Comparison of ENCODE assay signal across 10 cellular contexts in genomic region chr12:12319501-12320322, GRCh38. TPM values are rescaled to one million over a fixed set of nuclear protein-coding genes. Genes with fewer than 3 reads are reported as not detected.
DNase-seq lines count a peak whose midpoint lies in the region; ATAC-seq and TF ChIP-seq lines count a peak whose summit lies in the region.
"Had no signal": no experiment of that assay in that cellular context is flagged by ENCODE, and none has a peak within 500 bp of the region (broad histone marks: within the 10 kb centered on the region; RNA-seq: fewer than 3 reads in every experiment).

No MANE protein-coding gene starts in this region.

- H2BK5ac ChIP-seq in mesendoderm (ENCODE audit: low read length), result no peak overlapping the region

- no peaks in the 10 kb centered on the region for H3K36me3 ChIP-seq in endodermal cell (ENCODE audit: control insufficient read depth, insufficient read depth, low read length)
- H3K36me3 ChIP-seq in mesendoderm (ENCODE audit: control insufficient read depth, insufficient read depth, low read length), result no peaks in the 10 kb centered on the region
- H3K36me3 ChIP-seq in thyroid gland, result no peaks in the 10 kb centered on the region

- CTCF ChIA-PET in activated CD8-positive, alpha-beta T cell treated with anti-CD3 and anti-CD28 coated beads for 36 hours (lab: Charles Lee), result interaction anchor here (1.5 to 2.5 kb wide), 3 partner anchors 8 to 30 kb away, joined by 3 to 12 read pairs (median 11); partner anchors contain the start of gene MANSC1

- no peak overlapping the region for H3K9ac ChIP-seq in endodermal cell (ENCODE audit: extremely low read depth, low read length, poor library complexity, severe bottlenecking)
- no peak overlapping the region for H3K9ac ChIP-seq in mesendoderm (ENCODE audit: low read length)

- peak; percentile 2 for DNase-seq in LHCN-M2 (ENCODE audit: low read depth)
- DNase-seq in endodermal cell, result no peak
- peak; percentile 32 for DNase-seq in mesendoderm
- no peak for DNase-seq in thyroid gland
- DNase-seq in activated CD4-positive, alpha-beta T cell treated with anti-CD3 and anti-CD28 coated beads, Interleukin-2, amount 10 ng/mL, durations not matched to agents 24 days and 14 days, result no peak
- no peak for DNase-seq in activated CD8-positive, alpha-beta T cell treated with anti-CD3 and anti-CD28 coated beads for 36 hours
- no peak for DNase-seq in activated naive CD8-positive, alpha-beta T cell treated with anti-CD3 and anti-CD28 coated beads for 36 hours
- DNase-seq: NCI-H524 treated with DMSO at 0.1 percent for 48 hours, T1000 had no signal

- H3K18ac ChIP-seq in mesendoderm (ENCODE audit: low read length), result no peak overlapping the region

- no peaks in the 10 kb centered on the region for H3K27me3 Mint-ChIP-seq in endodermal cell (ENCODE audit: insufficient read depth)
- H3K27me3 Mint-ChIP-seq in activated CD4-positive, alpha-beta T cell treated with anti-CD3 and anti-CD28 coated beads, Interleukin-2, amount 10 ng/mL, durations not matched to agents 24 days and 14 days, result peaks cover 7% of the 10 kb centered on the region
- H3K27me3 Mint-ChIP-seq in activated CD8-positive, alpha-beta T cell treated with anti-CD3 and anti-CD28 coated beads for 36 hours, result no peaks in the 10 kb centered on the region
- H3K27me3 Mint-ChIP-seq in activated naive CD8-positive, alpha-beta T cell treated with anti-CD3 and anti-CD28 coated beads for 36 hours, result no peaks in the 10 kb centered on the region
- peaks cover 17% of the 10 kb centered on the region for H3K27me3 Mint-ChIP-seq in stimulated activated memory B cell treated with anti-CD40 and anti-IgM and Interleukin-4, amounts not matched to agents 10 μg/mL and 1 μg/mL and 100 μg/mL, for 72 hours

- H3K79me1 ChIP-seq in mesendoderm (ENCODE audit: low read length), result no peaks in the 10 kb centered on the region

- H3K4me1 ChIP-seq in endodermal cell (ENCODE audit: control insufficient read depth, insufficient read depth, low read length) (no peaks in the 10 kb centered on the region), mesendoderm (ENCODE audit: control insufficient read depth, low read depth, low read length) (no peaks in the 10 kb centered on the region), thyroid gland (peaks cover 3 to 5% of the 10 kb centered on the region in 2 donors)

- intact Hi-C loops in thyroid gland (cut with DNase I), result no loop called here
- intact Hi-C loops in activated CD4-positive, alpha-beta T cell treated with anti-CD3 and anti-CD28 coated beads, Interleukin-2, amount 10 ng/mL, durations not matched to agents 24 days and 14 days (cut with micrococcal nuclease), result loop anchor here (10.0 kb wide), 1 partner anchor 145 kb away; no protein-coding TSS in a partner anchor
- intact Hi-C loops in activated CD8-positive, alpha-beta T cell treated with anti-CD3 and anti-CD28 coated beads for 36 hours (cut with micrococcal nuclease), result no loop called here

- TF ChIP-seq POLR2A in thyroid gland (IDR thresholded peaks at IDR 0.05), result no peak

- no peak overlapping the region for H3K56ac ChIP-seq in mesendoderm (ENCODE audit: low read length)

- no peaks in the 10 kb centered on the region for H3K9me3 ChIP-seq in endodermal cell (ENCODE audit: control insufficient read depth, low read length)
- no peaks in the 10 kb centered on the region for H3K9me3 ChIP-seq in thyroid gland

- no peak overlapping the region for H3K4me3 ChIP-seq in endodermal cell (ENCODE audit: low read length)
- no peak overlapping the region for H3K4me3 ChIP-seq in mesendoderm (ENCODE audit: low read length)
- H3K4me3 ChIP-seq in thyroid gland (replicated peaks in 1 of 3), result no peak overlapping the region

- no peaks in the 10 kb centered on the region for H3K27me3 ChIP-seq in endodermal cell (ENCODE audit: control insufficient read depth, insufficient read depth, low read length, poor library complexity, severe bottlenecking)
- no peaks in the 10 kb centered on the region for H3K27me3 ChIP-seq in mesendoderm (ENCODE audit: insufficient read depth, low read length, poor library complexity)
- no peaks in the 10 kb centered on the region for H3K27me3 ChIP-seq in thyroid gland

- H3K27ac ChIP-seq in endodermal cell (ENCODE audit: low read depth, low read length), result peak overlapping the region; percentile 72
- no peak overlapping the region for H3K27ac ChIP-seq in mesendoderm (ENCODE audit: low read depth, low read length)
- H3K27ac ChIP-seq in thyroid gland, result peak overlapping the region; percentile 8 to 61 (median 27)

- ATAC-seq in activated CD8-positive, alpha-beta T cell treated with anti-CD3 and anti-CD28 coated beads for 36 hours, result no peak
- no peak for ATAC-seq in stimulated activated memory B cell treated with anti-CD40 and anti-IgM and Interleukin-4, amounts not matched to agents 10 μg/mL and 1 μg/mL and 100 μg/mL, for 72 hours

- H4K5ac ChIP-seq in mesendoderm (ENCODE audit: low read length), result no peak overlapping the region

- no peak overlapping the region for H4K8ac ChIP-seq in mesendoderm (ENCODE audit: low read depth, low read length)

- H2AK5ac ChIP-seq in mesendoderm (ENCODE audit: low read length), result no peak overlapping the region

- no peak overlapping the region for H2BK15ac ChIP-seq in mesendoderm (replicated peaks; ENCODE audit: low read depth)

- peak overlapping the region; percentile 0 for H3K27ac Mint-ChIP-seq in endodermal cell
- H3K27ac Mint-ChIP-seq in activated CD4-positive, alpha-beta T cell treated with anti-CD3 and anti-CD28 coated beads, Interleukin-2, amount 10 ng/mL, durations not matched to agents 24 days and 14 days, result no peak overlapping the region
- H3K27ac Mint-ChIP-seq in activated CD8-positive, alpha-beta T cell treated with anti-CD3 and anti-CD28 coated beads for 36 hours, result no peak overlapping the region
- H3K27ac Mint-ChIP-seq in activated naive CD8-positive, alpha-beta T cell treated with anti-CD3 and anti-CD28 coated beads for 36 hours, result no peak overlapping the region
- no peak overlapping the region for H3K27ac Mint-ChIP-seq in stimulated activated memory B cell treated with anti-CD40 and anti-IgM and Interleukin-4, amounts not matched to agents 10 μg/mL and 1 μg/mL and 100 μg/mL, for 72 hours

- no peak overlapping the region for H3K23ac ChIP-seq in mesendoderm (ENCODE audit: low read length)

- 67 to 78% methylated on average over 5 to 10 of the region's 10 CpGs for WGBS in endodermal cell (ENCODE audit: insufficient coverage in 1 of 2, insufficient read length in 1 of 2), 2 experiments
- WGBS in mesendoderm (ENCODE audit: extremely low coverage, insufficient coverage, low lambda C conversion rate), result no CpG with 5 or more reads among the region's 10 CpGs
- whole genome bisulfite sequencing in thyroid gland, 2 donors, result 65 to 78% methylated on average over 10 of the region's 10 CpGs

- H3K4me3 Mint-ChIP-seq in endodermal cell, result no peak overlapping the region
- H3K4me3 Mint-ChIP-seq in activated CD4-positive, alpha-beta T cell treated with anti-CD3 and anti-CD28 coated beads, Interleukin-2, amount 10 ng/mL, durations not matched to agents 24 days and 14 days, result no peak overlapping the region
- H3K4me3 Mint-ChIP-seq in activated CD8-positive, alpha-beta T cell treated with anti-CD3 and anti-CD28 coated beads for 36 hours, result no peak overlapping the region
- H3K4me3 Mint-ChIP-seq in activated naive CD8-positive, alpha-beta T cell treated with anti-CD3 and anti-CD28 coated beads for 36 hours, result no peak overlapping the region
- no peak overlapping the region for H3K4me3 Mint-ChIP-seq in stimulated activated memory B cell treated with anti-CD40 and anti-IgM and Interleukin-4, amounts not matched to agents 10 μg/mL and 1 μg/mL and 100 μg/mL, for 72 hours

- POLR2A ChIA-PET in activated CD8-positive, alpha-beta T cell treated with anti-CD3 and anti-CD28 coated beads for 36 hours (lab: Charles Lee), result interaction anchor here (0.7 kb wide), 1 partner anchor 759 kb away, joined by 6 read pairs; no protein-coding TSS in a partner anchor

- no peaks in the 10 kb centered on the region for H3K79me2 ChIP-seq in mesendoderm (ENCODE audit: control insufficient read depth, insufficient read depth, low read length)

- H3K4me1 Mint-ChIP-seq in endodermal cell, result peaks cover 11% of the 10 kb centered on the region
- no peaks in the 10 kb centered on the region for H3K4me1 Mint-ChIP-seq in activated CD4-positive, alpha-beta T cell treated with anti-CD3 and anti-CD28 coated beads, Interleukin-2, amount 10 ng/mL, durations not matched to agents 24 days and 14 days
- no peaks in the 10 kb centered on the region for H3K4me1 Mint-ChIP-seq in activated CD8-positive, alpha-beta T cell treated with anti-CD3 and anti-CD28 coated beads for 36 hours (ENCODE audit: low read depth)
- H3K4me1 Mint-ChIP-seq in activated naive CD8-positive, alpha-beta T cell treated with anti-CD3 and anti-CD28 coated beads for 36 hours, result no peaks in the 10 kb centered on the region
- peaks cover 5% of the 10 kb centered on the region for H3K4me1 Mint-ChIP-seq in stimulated activated memory B cell treated with anti-CD40 and anti-IgM and Interleukin-4, amounts not matched to agents 10 μg/mL and 1 μg/mL and 100 μg/mL, for 72 hours

- no peak overlapping the region for H2BK120ac ChIP-seq in mesendoderm (ENCODE audit: low read depth, low read length)

- peaks cover 6% of the 10 kb centered on the region for H3K9me3 Mint-ChIP-seq in endodermal cell
- H3K9me3 Mint-ChIP-seq in activated CD4-positive, alpha-beta T cell treated with anti-CD3 and anti-CD28 coated beads, Interleukin-2, amount 10 ng/mL, durations not matched to agents 24 days and 14 days, result no peaks in the 10 kb centered on the region
- H3K9me3 Mint-ChIP-seq in activated CD8-positive, alpha-beta T cell treated with anti-CD3 and anti-CD28 coated beads for 36 hours, result no peaks in the 10 kb centered on the region
- H3K9me3 Mint-ChIP-seq in activated naive CD8-positive, alpha-beta T cell treated with anti-CD3 and anti-CD28 coated beads for 36 hours, result no peaks in the 10 kb centered on the region
- no peaks in the 10 kb centered on the region for H3K9me3 Mint-ChIP-seq in stimulated activated memory B cell treated with anti-CD40 and anti-IgM and Interleukin-4, amounts not matched to agents 10 μg/mL and 1 μg/mL and 100 μg/mL, for 72 hours

- no peaks in the 10 kb centered on the region for H3K36me3 Mint-ChIP-seq in endodermal cell (ENCODE audit: low read depth)
- no peaks in the 10 kb centered on the region for H3K36me3 Mint-ChIP-seq in activated CD4-positive, alpha-beta T cell treated with anti-CD3 and anti-CD28 coated beads, Interleukin-2, amount 10 ng/mL, durations not matched to agents 24 days and 14 days (ENCODE audit: low read depth)
- no peaks in the 10 kb centered on the region for H3K36me3 Mint-ChIP-seq in activated CD8-positive, alpha-beta T cell treated with anti-CD3 and anti-CD28 coated beads for 36 hours (ENCODE audit: low read depth)
- H3K36me3 Mint-ChIP-seq in activated naive CD8-positive, alpha-beta T cell treated with anti-CD3 and anti-CD28 coated beads for 36 hours, result no peaks in the 10 kb centered on the region
- H3K36me3 Mint-ChIP-seq in stimulated activated memory B cell treated with anti-CD40 and anti-IgM and Interleukin-4, amounts not matched to agents 10 μg/mL and 1 μg/mL and 100 μg/mL, for 72 hours, result no peaks in the 10 kb centered on the region

- no peak overlapping the region for H3K4me2 ChIP-seq in mesendoderm (ENCODE audit: low read length)

- no peak overlapping the region for H3K4ac ChIP-seq in mesendoderm (ENCODE audit: low read depth, low read length)

- TF ChIP-seq CTCF in endodermal cell (conservative IDR thresholded peaks at IDR 0.05), result no peak
- no peak for TF ChIP-seq CTCF in thyroid gland (IDR thresholded peaks at IDR 0.05)
- no peak for TF ChIP-seq CTCF in activated CD8-positive, alpha-beta T cell treated with anti-CD3 and anti-CD28 coated beads for 36 hours (IDR thresholded peaks at IDR 0.05)

RNA-seq across cellular contexts. Expression of gene MANSC1, which starts 30.3 kb away (rescaled TPM):
- 0.23 and 0.26 TPM in 2 replicates for total RNA-seq in LHCN-M2 (2014; rRNA removed)
- polyA plus RNA-seq in LHCN-M2 (2012), result 0.72 TPM
- total RNA-seq in endodermal cell, result 10 to 100 TPM in 1 of 2 donors, 1 to 10 TPM in 1; 6.6 to 12.1 TPM
- 6.7 TPM for polyA plus RNA-seq in endodermal cell (2013, experiment 1 of 2)
- polyA plus RNA-seq in endodermal cell (2013, experiment 2 of 2), result 4.9 TPM
- 3.1 TPM for polyA plus RNA-seq in mesendoderm (2013, experiment 1 of 2)
- polyA plus RNA-seq in mesendoderm (2013, experiment 2 of 2), result 3.5 TPM
- 10 to 100 TPM; 15.3 to 59.0 (median 37.5) TPM for total RNA-seq in thyroid gland
- total RNA-seq in activated CD4-positive, alpha-beta T cell treated with anti-CD3 and anti-CD28 coated beads, Interleukin-2, amount 10 ng/mL, durations not matched to agents 24 days and 14 days, result 0.88 and 1.1 TPM in 2 replicates
- total RNA-seq in activated CD8-positive, alpha-beta T cell treated with anti-CD3 and anti-CD28 coated beads for 36 hours, result under 1 TPM; 0.09 to 0.20 TPM
- under 1 TPM; 0.43 to 0.76 TPM for total RNA-seq in activated naive CD8-positive, alpha-beta T cell treated with anti-CD3 and anti-CD28 coated beads for 36 hours

RNA-seq across cellular contexts. Expression of gene BORCS5, which starts 37.2 kb away (rescaled TPM):
- total RNA-seq in LHCN-M2 (2014; rRNA removed) (3.3 and 6.5 TPM in 2 replicates), endodermal cell (10 to 100 TPM; 15.2 to 26.1 TPM), thyroid gland (10 to 100 TPM; 10.3 to 23.7 (median 19.6) TPM)
- polyA plus RNA-seq in LHCN-M2 (2012), result 6.6 TPM
- 14.4 TPM for polyA plus RNA-seq in endodermal cell (2013, experiment 1 of 2)
- 14.7 TPM for polyA plus RNA-seq in endodermal cell (2013, experiment 2 of 2)
- polyA plus RNA-seq in mesendoderm (2013, experiment 1 of 2), result 6.3 TPM
- 6.2 TPM for polyA plus RNA-seq in mesendoderm (2013, experiment 2 of 2)
- 34.0 and 37.0 TPM in 2 replicates for total RNA-seq in activated CD4-positive, alpha-beta T cell treated with anti-CD3 and anti-CD28 coated beads, Interleukin-2, amount 10 ng/mL, durations not matched to agents 24 days and 14 days
- total RNA-seq in activated CD8-positive, alpha-beta T cell treated with anti-CD3 and anti-CD28 coated beads for 36 hours, result 10 to 100 TPM; 31.5 to 32.9 TPM
- 10 to 100 TPM; 25.5 to 25.8 TPM for total RNA-seq in activated naive CD8-positive, alpha-beta T cell treated with anti-CD3 and anti-CD28 coated beads for 36 hours

RNA-seq across cellular contexts. Expression of gene LRP6, which starts 52.9 kb away (rescaled TPM):
- 8.0 and 10.3 TPM in 2 replicates for total RNA-seq in LHCN-M2 (2014; rRNA removed)
- polyA plus RNA-seq in LHCN-M2 (2012), result 5.4 TPM
- 100 to 1,000 TPM; 109 to 182 TPM for total RNA-seq in endodermal cell
- 34.5 TPM for polyA plus RNA-seq in endodermal cell (2013, experiment 1 of 2)
- 33.8 TPM for polyA plus RNA-seq in endodermal cell (2013, experiment 2 of 2)
- 18.2 TPM for polyA plus RNA-seq in mesendoderm (2013, experiment 1 of 2)
- 17.9 TPM for polyA plus RNA-seq in mesendoderm (2013, experiment 2 of 2)
- total RNA-seq in thyroid gland, result 10 to 100 TPM; 38.7 to 47.7 (median 42.7) TPM
- total RNA-seq in activated CD4-positive, alpha-beta T cell treated with anti-CD3 and anti-CD28 coated beads, Interleukin-2, amount 10 ng/mL, durations not matched to agents 24 days and 14 days, result 5.8 and 8.4 TPM in 2 replicates
- total RNA-seq in activated CD8-positive, alpha-beta T cell treated with anti-CD3 and anti-CD28 coated beads for 36 hours, result 1 to 10 TPM; 1.3 to 2.0 TPM
- 1 to 10 TPM; 2.9 to 4.6 TPM for total RNA-seq in activated naive CD8-positive, alpha-beta T cell treated with anti-CD3 and anti-CD28 coated beads for 36 hours

Comparison
In these comparisons a context has a peak if more than half of its experiments do, and no peak if none do; other contexts are left out.
1. DNase-seq: peak in LHCN-M2 (single experiment) and mesendoderm (single experiment); none in endodermal cell (single experiment), thyroid gland (0 of 2), activated CD4-positive, alpha-beta T cell treated with anti-CD3 and anti-CD28 coated beads, Interleukin-2, amount 10 ng/mL, durations not matched to agents 24 days and 14 days (single experiment), activated CD8-positive, alpha-beta T cell treated with anti-CD3 and anti-CD28 coated beads for 36 hours (single experiment) and activated naive CD8-positive, alpha-beta T cell treated with anti-CD3 and anti-CD28 coated beads for 36 hours (single experiment).